ENCODE assay signal across 2 cellular contexts in genomic region chr7:71539615-71540014, GRCh38.
TF ChIP-seq lines count a peak whose summit lies in the region.

No MANE protein-coding gene starts in this region.

TF ChIP-seq in WTC11, 78 proteins besides CTCF, POLR2A, EP300 and RAD21:
- TF ChIP-seq ATF1 (CRISPR knock-in tag; IDR thresholded peaks at IDR 0.05) = no peak
- no peak for TF ChIP-seq MYBL2 (CRISPR knock-in tag; IDR thresholded peaks at IDR 0.05)
- no peak for TF ChIP-seq ELF4 (CRISPR knock-in tag; IDR thresholded peaks at IDR 0.05; ENCODE audit: low read depth)
- TF ChIP-seq, protein P1, sequence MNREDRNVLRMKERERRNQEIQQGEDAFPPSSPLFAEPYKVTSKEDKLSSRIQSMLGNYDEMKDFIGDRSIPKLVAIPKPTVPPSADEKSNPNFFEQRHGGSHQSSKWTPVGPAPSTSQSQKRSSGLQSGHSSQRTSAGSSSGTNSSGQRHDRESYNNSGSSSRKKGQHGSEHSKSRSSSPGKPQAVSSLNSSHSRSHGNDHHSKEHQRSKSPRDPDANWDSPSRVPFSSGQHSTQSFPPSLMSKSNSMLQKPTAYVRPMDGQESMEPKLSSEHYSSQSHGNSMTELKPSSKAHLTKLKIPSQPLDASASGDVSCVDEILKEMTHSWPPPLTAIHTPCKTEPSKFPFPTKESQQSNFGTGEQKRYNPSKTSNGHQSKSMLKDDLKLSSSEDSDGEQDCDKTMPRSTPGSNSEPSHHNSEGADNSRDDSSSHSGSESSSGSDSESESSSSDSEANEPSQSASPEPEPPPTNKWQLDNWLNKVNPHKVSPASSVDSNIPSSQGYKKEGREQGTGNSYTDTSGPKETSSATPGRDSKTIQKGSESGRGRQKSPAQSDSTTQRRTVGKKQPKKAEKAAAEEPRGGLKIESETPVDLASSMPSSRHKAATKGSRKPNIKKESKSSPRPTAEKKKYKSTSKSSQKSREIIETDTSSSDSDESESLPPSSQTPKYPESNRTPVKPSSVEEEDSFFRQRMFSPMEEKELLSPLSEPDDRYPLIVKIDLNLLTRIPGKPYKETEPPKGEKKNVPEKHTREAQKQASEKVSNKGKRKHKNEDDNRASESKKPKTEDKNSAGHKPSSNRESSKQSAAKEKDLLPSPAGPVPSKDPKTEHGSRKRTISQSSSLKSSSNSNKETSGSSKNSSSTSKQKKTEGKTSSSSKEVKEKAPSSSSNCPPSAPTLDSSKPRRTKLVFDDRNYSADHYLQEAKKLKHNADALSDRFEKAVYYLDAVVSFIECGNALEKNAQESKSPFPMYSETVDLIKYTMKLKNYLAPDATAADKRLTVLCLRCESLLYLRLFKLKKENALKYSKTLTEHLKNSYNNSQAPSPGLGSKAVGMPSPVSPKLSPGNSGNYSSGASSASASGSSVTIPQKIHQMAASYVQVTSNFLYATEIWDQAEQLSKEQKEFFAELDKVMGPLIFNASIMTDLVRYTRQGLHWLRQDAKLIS (CRISPR knock-in tag; IDR thresholded peaks at IDR 0.05; ENCODE audit: borderline replicate concordance) = no peak
- TF ChIP-seq, protein P2, sequence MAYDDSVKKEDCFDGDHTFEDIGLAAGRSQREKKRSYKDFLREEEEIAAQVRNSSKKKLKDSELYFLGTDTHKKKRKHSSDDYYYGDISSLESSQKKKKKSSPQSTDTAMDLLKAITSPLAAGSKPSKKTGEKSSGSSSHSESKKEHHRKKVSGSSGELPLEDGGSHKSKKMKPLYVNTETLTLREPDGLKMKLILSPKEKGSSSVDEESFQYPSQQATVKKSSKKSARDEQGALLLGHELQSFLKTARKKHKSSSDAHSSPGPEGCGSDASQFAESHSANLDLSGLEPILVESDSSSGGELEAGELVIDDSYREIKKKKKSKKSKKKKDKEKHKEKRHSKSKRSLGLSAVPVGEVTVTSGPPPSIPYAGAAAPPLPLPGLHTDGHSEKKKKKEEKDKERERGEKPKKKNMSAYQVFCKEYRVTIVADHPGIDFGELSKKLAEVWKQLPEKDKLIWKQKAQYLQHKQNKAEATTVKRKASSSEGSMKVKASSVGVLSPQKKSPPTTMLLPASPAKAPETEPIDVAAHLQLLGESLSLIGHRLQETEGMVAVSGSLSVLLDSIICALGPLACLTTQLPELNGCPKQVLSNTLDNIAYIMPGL (CRISPR knock-in tag; IDR thresholded peaks at IDR 0.05) = no peak
- no peak for TF ChIP-seq ZNF416 (CRISPR knock-in tag; IDR thresholded peaks at IDR 0.05)
- no peak for TF ChIP-seq ZNF425 (CRISPR knock-in tag; conservative IDR thresholded peaks at IDR 0.05)

TF ChIP-seq in H1, 55 proteins besides CTCF, POLR2A, EP300 and RAD21:
- TF ChIP-seq BCL11A (IDR thresholded peaks at IDR 0.05; ENCODE audit: low read depth in 2 of 2, low read length in 2 of 2) (no peak), SIRT6 (IDR thresholded peaks at IDR 0.05; ENCODE audit: low read length) (no peak), POLR2AphosphoS5 (IDR thresholded peaks at IDR 0.05; ENCODE audit: low read depth, low read length) (no peak), PHF8 (conservative IDR thresholded peaks at IDR 0.05; ENCODE audit: low read depth, low read length) (no peak)
